8 cellular contexts compared by ENCODE assay signal in the genomic region with DNA sequence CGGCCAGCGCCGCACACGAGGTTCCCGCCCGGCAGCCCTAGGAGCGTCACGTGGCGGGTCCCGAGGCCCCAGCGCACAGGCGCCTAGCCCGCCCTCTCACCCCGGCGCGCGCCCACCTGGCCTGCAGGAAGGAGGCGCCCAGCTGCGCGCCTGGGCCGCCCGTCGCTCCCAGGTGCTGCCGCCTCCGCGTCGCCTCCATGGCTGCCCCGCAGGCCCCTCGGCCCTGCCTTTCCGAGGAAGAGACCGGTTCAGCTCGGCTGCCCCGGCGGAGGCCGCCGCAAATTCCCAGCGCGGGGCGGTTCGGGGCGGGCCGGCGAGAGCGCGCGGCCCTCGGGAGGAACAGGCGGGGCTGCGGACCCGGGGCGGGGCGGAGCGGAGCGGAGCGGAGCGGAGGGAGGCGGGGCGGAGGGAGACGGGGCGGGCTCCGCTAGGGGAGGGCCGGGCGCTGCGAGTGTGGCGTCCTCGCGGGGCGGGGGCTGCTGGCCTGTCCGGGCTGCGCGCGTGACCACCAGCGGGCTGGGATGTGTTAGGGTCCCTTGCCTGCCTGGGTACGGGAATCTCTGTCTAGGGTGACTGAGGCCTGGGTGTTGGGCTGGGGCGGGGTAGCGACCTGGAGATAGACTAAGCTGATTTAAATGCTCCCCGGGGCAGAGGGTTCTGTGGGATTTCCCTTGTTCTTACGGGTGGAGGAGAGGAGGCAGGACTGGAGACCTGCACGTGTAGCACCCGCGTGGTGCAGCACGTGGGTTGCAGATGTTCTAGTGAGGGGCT. TPM values are rescaled to one million over a fixed set of nuclear protein-coding genes. Genes with fewer than 3 reads are reported as not detected.
DNase-seq lines count a peak whose midpoint lies in the region; ATAC-seq and TF ChIP-seq lines count a peak whose summit lies in the region.

A gene (minus strand): TSS at position 343 of the 771 bp plus-strand sequence. CDS start 144 bp downstream, at position 199.

- no peak for TF ChIP-seq RAD21 in Ishikawa (IDR thresholded peaks at IDR 0.05; ENCODE audit: low read depth)

- peak within 1 kb of the TSS; percentile 93 for H3K4me3 ChIP-seq in naive thymus-derived CD4-positive, alpha-beta T cell (ENCODE audit: low read length)

- POLR2A ChIA-PET in naive thymus-derived CD4-positive, alpha-beta T cell (lab: Charles Lee) = interaction anchor here (0.9 to 2.3 kb wide), 5 partner anchors 12 to 175 kb away, joined by 3 to 16 read pairs (median 5); a partner anchor contains a TSS

- CTCF ChIA-PET in naive thymus-derived CD4-positive, alpha-beta T cell (lab: Charles Lee) = interaction anchor here (0.5 to 1.0 kb wide), 2 partner anchors 330 to 368 kb away, joined by 3 to 4 read pairs; no protein-coding TSS in a partner anchor

- no peak for TF ChIP-seq EP300 in Ishikawa (IDR thresholded peaks at IDR 0.05; ENCODE audit: borderline replicate concordance)

- DNase-seq in DMS53 (lab: John Stamatoyannopoulos, UW) (peak; percentile 90), RPMI7951 (ENCODE audit: low read depth) (peak; percentile 82), fibroblast of gingiva (ENCODE audit: low read depth) (peak; percentile 78)
- DNase-seq in activated T-helper 1 cell treated with anti-CD3 and anti-CD28 coated beads, Interleukin-12 subunit alpha, Interleukin-12 subunit beta, Interleukin-2, Interleukin-4 antibody, amounts not matched to agents 30 ng/mL and 10 ng/mL and 1 ng/mL, durations not matched to agents 14 hours and 24 hours and 36 hours (ENCODE audit: low spot score) = peak; percentile 73
- peak; percentile 68 to 88 (median 81) for DNase-seq in naive thymus-derived CD4-positive, alpha-beta T cell

- H3K9me3 ChIP-seq in naive thymus-derived CD4-positive, alpha-beta T cell (ENCODE audit: control insufficient read depth in 2 of 3, low read length in 3 of 3) = no peaks in the 10 kb centered on the region

- H3K27ac ChIP-seq in naive thymus-derived CD4-positive, alpha-beta T cell (ENCODE audit: low read depth, low read length) = peak within 1 kb of the TSS; percentile 79

- peaks cover 0 to 17% of the 10 kb centered on the region in 2 donors for H3K4me1 ChIP-seq in naive thymus-derived CD4-positive, alpha-beta T cell (ENCODE audit: control insufficient read depth in 2 of 2, insufficient read depth in 2 of 2, low read length in 2 of 2)

- peak within 1 kb of the TSS; percentile 94 for H3K4me3 Mint-ChIP-seq in activated T-helper 1 cell treated with anti-CD3 and anti-CD28 coated beads, Interleukin-12 subunit alpha, Interleukin-12 subunit beta, Interleukin-2, Interleukin-4 antibody, amounts not matched to agents 30 ng/mL and 10 ng/mL and 1 ng/mL, durations not matched to agents 14 hours and 24 hours and 36 hours
- H3K4me3 Mint-ChIP-seq in naive thymus-derived CD4-positive, alpha-beta T cell = peak within 1 kb of the TSS; percentile 86 to 98 (median 92)
- H3K4me3 Mint-ChIP-seq in stimulated activated memory B cell treated with anti-CD40 and anti-IgM and Interleukin-4, amounts not matched to agents 10 μg/mL and 1 μg/mL and 100 μg/mL, for 72 hours = peak within 1 kb of the TSS; percentile 83

- peaks cover 14% of the 10 kb centered on the region for H3K36me3 Mint-ChIP-seq in activated T-helper 1 cell treated with anti-CD3 and anti-CD28 coated beads, Interleukin-12 subunit alpha, Interleukin-12 subunit beta, Interleukin-2, Interleukin-4 antibody, amounts not matched to agents 30 ng/mL and 10 ng/mL and 1 ng/mL, durations not matched to agents 14 hours and 24 hours and 36 hours (ENCODE audit: low read depth)
- peaks cover 0 to 11% (median 0%) of the 10 kb centered on the region in 5 donors for H3K36me3 Mint-ChIP-seq in naive thymus-derived CD4-positive, alpha-beta T cell
- H3K36me3 Mint-ChIP-seq in stimulated activated memory B cell treated with anti-CD40 and anti-IgM and Interleukin-4, amounts not matched to agents 10 μg/mL and 1 μg/mL and 100 μg/mL, for 72 hours = no peaks in the 10 kb centered on the region

- no peaks in the 10 kb centered on the region for H3K27me3 ChIP-seq in naive thymus-derived CD4-positive, alpha-beta T cell (ENCODE audit: control insufficient read depth in 2 of 2, insufficient read depth in 2 of 2, low read length in 2 of 2)

- H3K9me3 Mint-ChIP-seq in activated T-helper 1 cell treated with anti-CD3 and anti-CD28 coated beads, Interleukin-12 subunit alpha, Interleukin-12 subunit beta, Interleukin-2, Interleukin-4 antibody, amounts not matched to agents 30 ng/mL and 10 ng/mL and 1 ng/mL, durations not matched to agents 14 hours and 24 hours and 36 hours = no peaks in the 10 kb centered on the region
- H3K9me3 Mint-ChIP-seq in naive thymus-derived CD4-positive, alpha-beta T cell = no peaks in the 10 kb centered on the region
- H3K9me3 Mint-ChIP-seq in stimulated activated memory B cell treated with anti-CD40 and anti-IgM and Interleukin-4, amounts not matched to agents 10 μg/mL and 1 μg/mL and 100 μg/mL, for 72 hours = no peaks in the 10 kb centered on the region

- peak within 1 kb of the TSS; percentile 96 for H3K27ac Mint-ChIP-seq in activated T-helper 1 cell treated with anti-CD3 and anti-CD28 coated beads, Interleukin-12 subunit alpha, Interleukin-12 subunit beta, Interleukin-2, Interleukin-4 antibody, amounts not matched to agents 30 ng/mL and 10 ng/mL and 1 ng/mL, durations not matched to agents 14 hours and 24 hours and 36 hours
- H3K27ac Mint-ChIP-seq in naive thymus-derived CD4-positive, alpha-beta T cell = peak within 1 kb of the TSS; percentile 69 to 97 (median 88)
- H3K27ac Mint-ChIP-seq in stimulated activated memory B cell treated with anti-CD40 and anti-IgM and Interleukin-4, amounts not matched to agents 10 μg/mL and 1 μg/mL and 100 μg/mL, for 72 hours = peak within 1 kb of the TSS; percentile 71

- peak; percentile 68 for ATAC-seq in GM21576 (IDR thresholded peaks at IDR 0.05; ENCODE audit: unreplicated experiment)
- peak; percentile 94 for ATAC-seq in naive thymus-derived CD4-positive, alpha-beta T cell
- ATAC-seq in stimulated activated memory B cell treated with anti-CD40 and anti-IgM and Interleukin-4, amounts not matched to agents 10 μg/mL and 1 μg/mL and 100 μg/mL, for 72 hours = peak; percentile 93

- H3K4me1 Mint-ChIP-seq in activated T-helper 1 cell treated with anti-CD3 and anti-CD28 coated beads, Interleukin-12 subunit alpha, Interleukin-12 subunit beta, Interleukin-2, Interleukin-4 antibody, amounts not matched to agents 30 ng/mL and 10 ng/mL and 1 ng/mL, durations not matched to agents 14 hours and 24 hours and 36 hours (ENCODE audit: low read depth) = peaks cover 40% of the 10 kb centered on the region
- H3K4me1 Mint-ChIP-seq in naive thymus-derived CD4-positive, alpha-beta T cell = peaks cover 30 to 44% (median 38%) of the 10 kb centered on the region in 7 donors
- H3K4me1 Mint-ChIP-seq in stimulated activated memory B cell treated with anti-CD40 and anti-IgM and Interleukin-4, amounts not matched to agents 10 μg/mL and 1 μg/mL and 100 μg/mL, for 72 hours = peaks cover 52% of the 10 kb centered on the region

- no peaks in the 10 kb centered on the region for H3K27me3 Mint-ChIP-seq in activated T-helper 1 cell treated with anti-CD3 and anti-CD28 coated beads, Interleukin-12 subunit alpha, Interleukin-12 subunit beta, Interleukin-2, Interleukin-4 antibody, amounts not matched to agents 30 ng/mL and 10 ng/mL and 1 ng/mL, durations not matched to agents 14 hours and 24 hours and 36 hours (ENCODE audit: insufficient read depth)
- peaks cover 0 to 3% (median 0%) of the 10 kb centered on the region in 5 donors for H3K27me3 Mint-ChIP-seq in naive thymus-derived CD4-positive, alpha-beta T cell
- peaks cover 11% of the 10 kb centered on the region for H3K27me3 Mint-ChIP-seq in stimulated activated memory B cell treated with anti-CD40 and anti-IgM and Interleukin-4, amounts not matched to agents 10 μg/mL and 1 μg/mL and 100 μg/mL, for 72 hours

- intact Hi-C loops in activated T-helper 1 cell treated with anti-CD3 and anti-CD28 coated beads, Interleukin-12 subunit alpha, Interleukin-12 subunit beta, Interleukin-2, Interleukin-4 antibody, amounts not matched to agents 30 ng/mL and 10 ng/mL and 1 ng/mL, durations not matched to agents 14 hours and 24 hours and 36 hours (cut with micrococcal nuclease) = loop anchor here (1.0 to 2.0 kb wide), 6 partner anchors 21 to 931 kb away; a partner anchor contains a TSS
- intact Hi-C loops in naive thymus-derived CD4-positive, alpha-beta T cell (cut with micrococcal nuclease) = loop anchor here (1.0 to 10.0 kb wide), 7 partner anchors 28 to 935 kb away; a partner anchor contains a TSS

- H3K36me3 ChIP-seq in naive thymus-derived CD4-positive, alpha-beta T cell (ENCODE audit: control insufficient read depth in 2 of 3, insufficient read depth in 3 of 3, low read length in 3 of 3) = no peaks in the 10 kb centered on the region

TF ChIP-seq in Ishikawa, 13 proteins besides CTCF, POLR2A, EP300 and RAD21:
- TF ChIP-seq ZBTB7A (IDR thresholded peaks at IDR 0.05; ENCODE audit: low read depth) (peak; percentile 29; the same call in 1 of the 2 replicates), EGR1 (IDR thresholded peaks at IDR 0.05) (peak; percentile 57), NFIC (IDR thresholded peaks at IDR 0.05) (no peak), TAF1 (IDR thresholded peaks at IDR 0.05; ENCODE audit: low read depth) (peak; percentile 53; the same call in 1 of the 2 replicates)
- TF ChIP-seq, protein P1, sequence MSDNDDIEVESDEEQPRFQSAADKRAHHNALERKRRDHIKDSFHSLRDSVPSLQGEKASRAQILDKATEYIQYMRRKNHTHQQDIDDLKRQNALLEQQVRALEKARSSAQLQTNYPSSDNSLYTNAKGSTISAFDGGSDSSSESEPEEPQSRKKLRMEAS (IDR thresholded peaks at IDR 0.05) = peak; percentile 97
- TF ChIP-seq, protein P2, sequence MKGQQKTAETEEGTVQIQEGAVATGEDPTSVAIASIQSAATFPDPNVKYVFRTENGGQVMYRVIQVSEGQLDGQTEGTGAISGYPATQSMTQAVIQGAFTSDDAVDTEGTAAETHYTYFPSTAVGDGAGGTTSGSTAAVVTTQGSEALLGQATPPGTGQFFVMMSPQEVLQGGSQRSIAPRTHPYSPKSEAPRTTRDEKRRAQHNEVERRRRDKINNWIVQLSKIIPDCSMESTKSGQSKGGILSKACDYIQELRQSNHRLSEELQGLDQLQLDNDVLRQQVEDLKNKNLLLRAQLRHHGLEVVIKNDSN (IDR thresholded peaks at IDR 0.05) = peak; percentile 95

RNA-seq across cellular contexts. Expression of the gene that starts here (rescaled TPM):
- 20.0 and 22.7 TPM in 2 replicates for total RNA-seq in RPMI7951 (2014; rRNA removed; shearing (Covaris generic))
- total RNA-seq in activated T-helper 1 cell treated with anti-CD3 and anti-CD28 coated beads, Interleukin-12 subunit alpha, Interleukin-12 subunit beta, Interleukin-2, Interleukin-4 antibody, amounts not matched to agents 30 ng/mL and 10 ng/mL and 1 ng/mL, durations not matched to agents 14 hours and 24 hours and 36 hours = 95.3 and 98.3 TPM in 2 replicates
- 10 to 100 TPM; 15.0 to 66.6 (median 19.0) TPM for total RNA-seq in naive thymus-derived CD4-positive, alpha-beta T cell
- polyA plus RNA-seq in naive thymus-derived CD4-positive, alpha-beta T cell = 1 to 10 TPM; 2.8 to 3.9 TPM

Comparison
In these comparisons a context has a peak if more than half of its experiments do, and no peak if none do; other contexts are left out.
1. Peak in every context shown above with its lines: DNase-seq, ATAC-seq, H3K4me3 ChIP-seq and H3K27ac ChIP-seq.